17 cellular contexts compared by ENCODE assay signal in genomic region chr16:50861451-50861850, GRCh38.
A peak's percentile ranks its signal among the peaks of the same experiment; 100 is the strongest.
DNase-seq lines count a peak whose midpoint lies in the region; ATAC-seq and TF ChIP-seq lines count a peak whose summit lies in the region.
"Had no signal": no experiment of that assay in that cellular context is flagged by ENCODE, and none has a peak within 500 bp of the region (broad histone marks: within the 10 kb centered on the region; RNA-seq: fewer than 3 reads in every experiment).

No MANE protein-coding gene starts in this region.

- DNase-seq in activated CD8-positive, alpha-beta memory T cell treated with anti-CD3 and anti-CD28 coated beads, Interleukin-2, amount 10 ng/mL, durations not matched to agents 7 days and 5 days = peak; percentile 37
- no peak for DNase-seq in activated CD8-positive, alpha-beta memory T cell treated with anti-CD3 and anti-CD28 coated beads, Interleukin-2, amount 50 U/mL, for 4 hours
- DNase-seq in SJCRH30 = no peak
- DNase-seq in esophagus muscularis mucosa (ENCODE audit: extremely low spot score) = peak; percentile 68
- no peak for DNase-seq in substantia nigra (lab: John Stamatoyannopoulos, UW)
- DNase-seq in RWPE1 (ENCODE audit: low spot score) = no peak
- DNase-seq: AML-193; CD4-positive, CD25-positive, alpha-beta regulatory T cell; H7; NCI-H1417 treated with DMSO at 0.1 percent for 48 hours; NCI-H2029; NCI-H2171 treated with DMSO at 0.1 percent for 48 hours; NCI-H510A had no signal

- H3K4me1 Mint-ChIP-seq in activated CD8-positive, alpha-beta memory T cell treated with anti-CD3 and anti-CD28 coated beads, Interleukin-2, amount 10 ng/mL, durations not matched to agents 7 days and 5 days = no peaks in the 10 kb centered on the region
- H3K4me1 Mint-ChIP-seq: CD4-positive, CD25-positive, alpha-beta regulatory T cell; IgD-negative memory B cell had no signal

- H3K27me3 ChIP-seq in SJCRH30 (no peaks in the 10 kb centered on the region), esophagus muscularis mucosa (no peaks in the 10 kb centered on the region)

- no peak for TF ChIP-seq POLR2A in esophagus muscularis mucosa (IDR thresholded peaks at IDR 0.05; ENCODE audit: low read depth)

- no peak overlapping the region for H3K4me3 ChIP-seq in SJCRH30
- H3K4me3 ChIP-seq in esophagus muscularis mucosa = no peak overlapping the region
- H3K4me3 ChIP-seq: GM12878 had no signal

- no peak for TF ChIP-seq CTCF in esophagus muscularis mucosa (IDR thresholded peaks at IDR 0.05)
- TF ChIP-seq CTCF in RWPE1 (conservative IDR thresholded peaks at IDR 0.05; ENCODE audit: low read depth) = no peak

- CTCF ChIA-PET in activated CD8-positive, alpha-beta memory T cell treated with anti-CD3 and anti-CD28 coated beads, Interleukin-2, amount 10 ng/mL, durations not matched to agents 7 days and 5 days (lab: Charles Lee) = no interaction called here
- CTCF ChIA-PET in RWPE1 (lab: Yijun Ruan, JAX) = interaction anchor here (0.6 kb wide), 1 partner anchor 22 kb away, joined by 3 read pairs; no protein-coding TSS in a partner anchor

- peak overlapping the region; percentile 12; the same call in 1 of the 2 replicates for H3K27ac ChIP-seq in SJCRH30
- H3K27ac ChIP-seq in esophagus muscularis mucosa (replicated peaks in 1 of 4) = no peak overlapping the region
- peak overlapping the region; percentile 78 for H3K27ac ChIP-seq in substantia nigra (ENCODE audit: low read depth, low read length, poor library complexity, severe bottlenecking)
- H3K27ac ChIP-seq in RWPE1 = no peak overlapping the region

- 82% methylated on average over 4 of the region's 4 CpGs for WGBS in esophagus muscularis mucosa

- ATAC-seq in activated CD8-positive, alpha-beta memory T cell treated with anti-CD3 and anti-CD28 coated beads, Interleukin-2, amount 10 ng/mL, durations not matched to agents 7 days and 5 days = no peak
- no peak for ATAC-seq in HG03196 (IDR thresholded peaks at IDR 0.05; ENCODE audit: unreplicated experiment)
- ATAC-seq in HG02623 (IDR thresholded peaks at IDR 0.05; ENCODE audit: unreplicated experiment) = no peak
- ATAC-seq: GM12878 had no signal

- peaks cover 6% of the 10 kb centered on the region for H3K27me3 Mint-ChIP-seq in activated CD8-positive, alpha-beta memory T cell treated with anti-CD3 and anti-CD28 coated beads, Interleukin-2, amount 10 ng/mL, durations not matched to agents 7 days and 5 days

- H3K4me1 ChIP-seq in SJCRH30 (peaks cover 12% of the 10 kb centered on the region), esophagus muscularis mucosa (no peaks in the 10 kb centered on the region)

- H3K9me3 ChIP-seq in SJCRH30 (replicated peaks) (no peaks in the 10 kb centered on the region), esophagus muscularis mucosa (peaks cover 0 to 5% (median 0%) of the 10 kb centered on the region in 4 donors)

- intact Hi-C loops in esophagus muscularis mucosa (cut with DNase I) = no loop called here

- POLR2A ChIA-PET in RWPE1 (lab: Yijun Ruan, JAX; ENCODE audit: low non-redundant PET) = no interaction called here

- H3K9me3 Mint-ChIP-seq in activated CD8-positive, alpha-beta memory T cell treated with anti-CD3 and anti-CD28 coated beads, Interleukin-2, amount 10 ng/mL, durations not matched to agents 7 days and 5 days (ENCODE audit: low read depth) = no peaks in the 10 kb centered on the region
- H3K9me3 Mint-ChIP-seq: CD4-positive, CD25-positive, alpha-beta regulatory T cell; IgD-negative memory B cell had no signal

- H3K27ac Mint-ChIP-seq in activated CD8-positive, alpha-beta memory T cell treated with anti-CD3 and anti-CD28 coated beads, Interleukin-2, amount 10 ng/mL, durations not matched to agents 7 days and 5 days = no peak overlapping the region
- H3K27ac Mint-ChIP-seq: CD4-positive, CD25-positive, alpha-beta regulatory T cell; IgD-negative memory B cell had no signal

- H3K4me3 Mint-ChIP-seq in activated CD8-positive, alpha-beta memory T cell treated with anti-CD3 and anti-CD28 coated beads, Interleukin-2, amount 10 ng/mL, durations not matched to agents 7 days and 5 days = no peak overlapping the region
- H3K4me3 Mint-ChIP-seq: CD4-positive, CD25-positive, alpha-beta regulatory T cell; IgD-negative memory B cell had no signal

- H3K36me3 Mint-ChIP-seq in activated CD8-positive, alpha-beta memory T cell treated with anti-CD3 and anti-CD28 coated beads, Interleukin-2, amount 10 ng/mL, durations not matched to agents 7 days and 5 days = no peaks in the 10 kb centered on the region
- H3K36me3 Mint-ChIP-seq: CD4-positive, CD25-positive, alpha-beta regulatory T cell; IgD-negative memory B cell had no signal

- no peaks in the 10 kb centered on the region for H3K36me3 ChIP-seq in SJCRH30
- no peaks in the 10 kb centered on the region for H3K36me3 ChIP-seq in esophagus muscularis mucosa

- no peak for TF ChIP-seq EP300 in esophagus muscularis mucosa (IDR thresholded peaks at IDR 0.05)

Comparison
In these comparisons a context has a peak if more than half of its experiments do, and no peak if none do; other contexts are left out.
1. DNase-seq: peak in activated CD8-positive, alpha-beta memory T cell treated with anti-CD3 and anti-CD28 coated beads, Interleukin-2, amount 10 ng/mL, durations not matched to agents 7 days and 5 days (single experiment) and esophagus muscularis mucosa (single experiment); none in activated CD8-positive, alpha-beta memory T cell treated with anti-CD3 and anti-CD28 coated beads, Interleukin-2, amount 50 U/mL, for 4 hours (single experiment), SJCRH30 (0 of 2), substantia nigra (0 of 49) and RWPE1 (single experiment).
2. H3K27ac ChIP-seq: peak in SJCRH30 (single experiment) and substantia nigra (single experiment); none in esophagus muscularis mucosa (0 of 4) and RWPE1 (single experiment).